20 cellular contexts compared by ENCODE assay signal in the genomic region with DNA sequence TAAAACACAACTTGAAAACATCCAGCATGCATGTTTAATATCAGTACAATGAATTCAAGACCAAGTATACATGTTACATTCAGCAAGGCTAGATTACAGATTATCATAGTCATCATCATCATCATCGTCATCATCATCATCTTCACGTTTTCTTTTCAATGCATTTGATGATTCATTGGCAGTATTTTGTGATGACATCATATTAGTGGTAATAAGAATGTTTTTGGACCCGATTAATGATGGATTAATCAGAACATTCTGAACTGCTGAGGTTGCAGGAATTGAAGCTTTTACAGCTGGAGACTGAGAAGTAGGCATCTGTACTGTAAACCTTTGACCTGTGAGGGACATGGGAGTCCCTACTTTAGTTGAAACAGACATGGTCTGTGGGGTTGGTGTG. TPM values are rescaled to one million over a fixed set of nuclear protein-coding genes. Genes with fewer than 3 reads are reported as not detected.
DNase-seq lines count a peak whose midpoint lies in the region; ATAC-seq, FAIRE-seq and TF ChIP-seq lines count a peak whose summit lies in the region.
"Had no signal": no experiment of that assay in that cellular context is flagged by ENCODE, and none has a peak within 500 bp of the region (broad histone marks: within the 10 kb centered on the region; RNA-seq: fewer than 3 reads in every experiment).

No MANE protein-coding gene starts in this region.

- H4K20me1 ChIP-seq in GM23248 (ENCODE audit: insufficient read depth), result no peaks in the 10 kb centered on the region; the same call in 1 of the 2 replicates

- H3K27me3 ChIP-seq in CD4-positive, alpha-beta T cell (ENCODE audit: control insufficient read depth, insufficient read depth, low read length), result no peaks in the 10 kb centered on the region
- H3K27me3 ChIP-seq in GM23248 (replicated peaks; ENCODE audit: insufficient read depth) (no peaks in the 10 kb centered on the region), bronchial epithelial cell (ENCODE audit: control insufficient read depth, insufficient read depth, low read length) (no peaks in the 10 kb centered on the region), heart right ventricle (no peaks in the 10 kb centered on the region)
- H3K27me3 ChIP-seq: gastroesophageal sphincter had no signal

- CTCF ChIA-PET in CD4-positive, alpha-beta T cell (lab: Charles Lee), result no interaction called here

- no peak overlapping the region for H3K4me3 ChIP-seq in GM23248
- H3K4me3 ChIP-seq in bronchial epithelial cell (ENCODE audit: low read depth, low read length), result no peak overlapping the region
- no peak overlapping the region for H3K4me3 ChIP-seq in heart right ventricle
- H3K4me3 ChIP-seq: gastroesophageal sphincter, GM23338 had no signal

- no peaks in the 10 kb centered on the region for H3K9me3 ChIP-seq in CD4-positive, alpha-beta T cell (ENCODE audit: control insufficient read depth, low read length)
- H3K9me3 ChIP-seq in GM23248 (ENCODE audit: low read depth) (no peaks in the 10 kb centered on the region), heart right ventricle (no peaks in the 10 kb centered on the region)
- H3K9me3 ChIP-seq: gastroesophageal sphincter had no signal

- peaks cover 74% of the 10 kb centered on the region for H3K36me3 Mint-ChIP-seq in CD4-positive, alpha-beta T cell (ENCODE audit: low read depth)

- peak overlapping the region; percentile 67 for H3K27ac Mint-ChIP-seq in CD4-positive, alpha-beta T cell
- H3K27ac Mint-ChIP-seq: GM23338; stimulated activated naive B cell treated with anti-CD40 and anti-IgM and Interleukin-4, amounts not matched to agents 10 μg/mL and 1 μg/mL and 100 μg/mL, for 72 hours; WTC11 had no signal

- peaks cover 6% of the 10 kb centered on the region for H3F3A ChIP-seq in GM23248 (ENCODE audit: insufficient read depth)

- no peak for DNase-seq in CD4-positive, alpha-beta T cell
- DNase-seq in GM23248, result peak; percentile 34
- peak; percentile 4 for DNase-seq in bronchial epithelial cell (ENCODE audit: low read depth)
- DNase-seq in heart right ventricle, result no peak
- DNase-seq in GM19238 (ENCODE audit: insufficient read length, low spot score), result no peak
- no peak for DNase-seq in NCI-H345 treated with DMSO at 0.1 percent for 48 hours (lab: John Stamatoyannopoulos, UW; ENCODE audit: unreplicated experiment)
- DNase-seq: activated CD4-positive, alpha-beta T cell treated with anti-CD3 and anti-CD28 coated beads, Interleukin-2, amount 50 U/mL, for 48 hours; NCI-H1092 treated with DMSO at 0.1 percent for 48 hours; NCI-H2081; NCI-H446 treated with DMSO at 0.1 percent for 48 hours; stimulated activated naive B cell treated with anti-CD40 and anti-IgM and Interleukin-4, amounts not matched to agents 10 μg/mL and 1 μg/mL and 100 μg/mL, for 72 hours had no signal

- no peak overlapping the region for H3K27ac ChIP-seq in CD4-positive, alpha-beta T cell (ENCODE audit: low read depth, low read length)
- peak overlapping the region; percentile 28; the same call in 1 of the 2 replicates for H3K27ac ChIP-seq in GM23248
- H3K27ac ChIP-seq in heart right ventricle, result no peak overlapping the region
- H3K27ac ChIP-seq: gastroesophageal sphincter, parathyroid adenoma had no signal

- peaks cover 7% of the 10 kb centered on the region; the same call in 1 of the 2 replicates for H3K36me3 ChIP-seq in GM23248 (ENCODE audit: low read depth)
- H3K36me3 ChIP-seq in bronchial epithelial cell (ENCODE audit: control insufficient read depth, insufficient read depth, low read length), result peaks cover 4% of the 10 kb centered on the region
- H3K36me3 ChIP-seq in heart right ventricle, result peaks cover 0 to 65% (median 12%) of the 10 kb centered on the region in 9 donors

- POLR2A ChIA-PET in CD4-positive, alpha-beta T cell (lab: Charles Lee), result no interaction called here

- TF ChIP-seq CTCF in CD4-positive, alpha-beta T cell (IDR thresholded peaks at IDR 0.05), result no peak
- no peak for TF ChIP-seq CTCF in bronchial epithelial cell (IDR thresholded peaks at IDR 0.05; ENCODE audit: insufficient read depth, low read length, severe bottlenecking)
- no peak for TF ChIP-seq CTCF in heart right ventricle (IDR thresholded peaks at IDR 0.05)

- intact Hi-C loops in CD4-positive, alpha-beta T cell (cut with DNase I, micrococcal nuclease), result loop anchor here (5.0 kb wide), 2 partner anchors 128 to 323 kb away; no protein-coding TSS in a partner anchor
- intact Hi-C loops in heart right ventricle (cut with DNase I), result loop anchor here in 5 of 10 donors (5.0 to 10.0 kb wide), 3 partner anchors 130 to 273 kb away; a partner anchor contains a TSS

- H3K79me2 ChIP-seq in GM23248 (ENCODE audit: insufficient read depth), result peaks cover 92% of the 10 kb centered on the region

- no peak overlapping the region for H2AFZ ChIP-seq in GM23248
- H2AFZ ChIP-seq: GM23338, parathyroid adenoma had no signal

- no peaks in the 10 kb centered on the region for H3K9me2 ChIP-seq in GM23248 (ENCODE audit: insufficient read depth)

- peaks cover 42% of the 10 kb centered on the region for H3K4me1 Mint-ChIP-seq in CD4-positive, alpha-beta T cell (ENCODE audit: low read depth)

- no peak for ATAC-seq in CD4-positive, alpha-beta T cell (ENCODE audit: poor library complexity)
- no peak for ATAC-seq in heart right ventricle
- ATAC-seq: gastroesophageal sphincter, GM23338, sciatic nerve, WTC11 had no signal

- H3K4me1 ChIP-seq in GM23248 (ENCODE audit: insufficient read depth) (peaks cover 7% of the 10 kb centered on the region), heart right ventricle (peaks cover 0 to 27% (median 16%) of the 10 kb centered on the region in 9 donors)

- no peaks in the 10 kb centered on the region for H3K9me3 Mint-ChIP-seq in CD4-positive, alpha-beta T cell
- H3K9me3 Mint-ChIP-seq: GM23338; naive thymus-derived CD8-positive, alpha-beta T cell; stimulated activated naive B cell treated with anti-CD40 and anti-IgM and Interleukin-4, amounts not matched to agents 10 μg/mL and 1 μg/mL and 100 μg/mL, for 72 hours; T-helper 2 cell treated with Interferon-gamma antibody and Interleukin-4, amounts not matched to agents 5 μg/mL and 100 μg/mL, for 36 hours; WTC11 had no signal

- no peak overlapping the region for H3K9ac ChIP-seq in GM23248
- H3K9ac ChIP-seq: parathyroid adenoma had no signal

- peak overlapping the region; percentile 73 for H3K4me3 Mint-ChIP-seq in CD4-positive, alpha-beta T cell
- H3K4me3 Mint-ChIP-seq: GM23338; naive thymus-derived CD8-positive, alpha-beta T cell; stimulated activated naive B cell treated with anti-CD40 and anti-IgM and Interleukin-4, amounts not matched to agents 10 μg/mL and 1 μg/mL and 100 μg/mL, for 72 hours; T-helper 2 cell treated with Interferon-gamma antibody and Interleukin-4, amounts not matched to agents 5 μg/mL and 100 μg/mL, for 36 hours; WTC11 had no signal

- FAIRE-seq in bronchial epithelial cell (lab: Jason Lieb, UNC), result no peak
- FAIRE-seq: GM19239, RCC 7860 had no signal

- WGBS in GM23248 (ENCODE audit: low coverage in 1 of 2, low lambda C conversion rate in 2 of 2, missing lambda C conversion rate in 2 of 2), 2 experiments, result 17 to 22% methylated on average over 3 of the region's 3 CpGs
- WGBS in heart right ventricle, 2 donors, result 73 to 81% methylated on average over 3 of the region's 3 CpGs

- in situ Hi-C loops in GM23248 (cut with MboI), result no loop called here

- H3K4me2 ChIP-seq in GM23248 (ENCODE audit: unreplicated experiment), result no peak overlapping the region
- H3K4me2 ChIP-seq: GM23338 had no signal

- no peaks in the 10 kb centered on the region for H3K27me3 Mint-ChIP-seq in CD4-positive, alpha-beta T cell
- H3K27me3 Mint-ChIP-seq: naive thymus-derived CD8-positive, alpha-beta T cell; stimulated activated naive B cell treated with anti-CD40 and anti-IgM and Interleukin-4, amounts not matched to agents 10 μg/mL and 1 μg/mL and 100 μg/mL, for 72 hours had no signal

RNA-seq across cellular contexts. Expression of a gene that starts 4.5 kb away (rescaled TPM):
- total RNA-seq in CD4-positive, alpha-beta T cell, result 10 to 100 TPM in 1 of 2 experiments, 1 to 10 TPM in 1; 8.2 to 10.6 TPM
- 17.0 and 20.0 TPM in 2 replicates for total RNA-seq in GM23248 (2014; rRNA removed; shearing (Covaris generic))
- 125 and 136 TPM in 2 replicates for polyA plus RNA-seq in GM23248 (2016; fragmentation: Nextera tagmentation; extraction: Ambion mirVana)
- total RNA-seq in bronchial epithelial cell, result 32.6 and 50.2 TPM in 2 replicates
- total RNA-seq in heart right ventricle, result 10 to 100 TPM; 20.8 to 53.2 (median 28.7) TPM
- polyA plus RNA-seq in heart right ventricle, result 10 to 100 TPM; 40.9 to 65.6 TPM

RNA-seq across cellular contexts. Expression of a gene that starts 4.5 kb away (rescaled TPM):
- 10 to 100 TPM; 53.8 to 54.2 TPM for total RNA-seq in CD4-positive, alpha-beta T cell
- total RNA-seq in GM23248 (2014; rRNA removed; shearing (Covaris generic)), result 60.8 and 79.4 TPM in 2 replicates
- polyA plus RNA-seq in GM23248 (2016; fragmentation: Nextera tagmentation; extraction: Ambion mirVana) (117 and 118 TPM in 2 replicates), heart right ventricle (10 to 100 TPM; 35.8 to 62.2 TPM)
- total RNA-seq in bronchial epithelial cell (66.9 and 150 TPM in 2 replicates), heart right ventricle (10 to 100 TPM; 36.8 to 51.5 (median 44.5) TPM)

RNA-seq across cellular contexts. Expression of a gene that starts 4.8 kb away (rescaled TPM):
- total RNA-seq in CD4-positive, alpha-beta T cell, result 10 to 100 TPM; 15.7 to 19.1 TPM
- total RNA-seq in GM23248 (2014; rRNA removed; shearing (Covaris generic)), result 15.8 and 27.8 TPM in 2 replicates
- 20.5 and 21.7 TPM in 2 replicates for polyA plus RNA-seq in GM23248 (2016; fragmentation: Nextera tagmentation; extraction: Ambion mirVana)
- 17.6 and 23.2 TPM in 2 replicates for total RNA-seq in bronchial epithelial cell
- 10 to 100 TPM; 17.5 to 23.5 (median 19.9) TPM for total RNA-seq in heart right ventricle
- polyA plus RNA-seq in heart right ventricle, result 10 to 100 TPM in 1 of 2 donors, 1 to 10 TPM in 1; 9.0 to 10.9 TPM

RNA-seq across cellular contexts. Expression of a gene that starts 32.2 kb away (rescaled TPM):
- 1 to 10 TPM; 5.6 to 6.4 TPM for total RNA-seq in CD4-positive, alpha-beta T cell
- total RNA-seq in GM23248 (2014; rRNA removed; shearing (Covaris generic)), result 0.97 and 1.9 TPM in 2 replicates
- 2.6 TPM in 2 replicates for polyA plus RNA-seq in GM23248 (2016; fragmentation: Nextera tagmentation; extraction: Ambion mirVana)
- total RNA-seq in bronchial epithelial cell, result 3.4 and 5.5 TPM in 2 replicates
- total RNA-seq in heart right ventricle, result 1 to 10 TPM; 2.2 to 5.5 (median 4.2) TPM
- polyA plus RNA-seq in heart right ventricle, result 1 to 10 TPM; 1.3 to 2.0 TPM

RNA-seq across cellular contexts. Expression of a gene that starts 50.1 kb away (rescaled TPM):
- total RNA-seq in CD4-positive, alpha-beta T cell, result under 1 TPM; 0.14 to 0.19 TPM
- total RNA-seq in GM23248 (2014; rRNA removed; shearing (Covaris generic)), result 2.8 and 5.5 TPM in 2 replicates
- polyA plus RNA-seq in GM23248 (2016; fragmentation: Nextera tagmentation; extraction: Ambion mirVana) (1.7 and 2.1 TPM in 2 replicates), heart right ventricle (under 1 TPM; 0.22 to 0.25 TPM)
- total RNA-seq in bronchial epithelial cell (19.5 and 28.7 TPM in 2 replicates), heart right ventricle (1 to 10 TPM in 9 of 10 donors, under 1 TPM in 1; 0.80 to 2.1 (median 1.5) TPM)

Comparison
In these comparisons a context has a peak if more than half of its experiments do, and no peak if none do; other contexts are left out.
1. DNase-seq: peak in GM23248 (single experiment) and bronchial epithelial cell (single experiment); none in CD4-positive, alpha-beta T cell (0 of 10), heart right ventricle (0 of 2), GM19238 (single experiment) and NCI-H345 treated with DMSO at 0.1 percent for 48 hours (single experiment).